ENCODE assay signal across 8 cellular contexts in the genomic region with DNA sequence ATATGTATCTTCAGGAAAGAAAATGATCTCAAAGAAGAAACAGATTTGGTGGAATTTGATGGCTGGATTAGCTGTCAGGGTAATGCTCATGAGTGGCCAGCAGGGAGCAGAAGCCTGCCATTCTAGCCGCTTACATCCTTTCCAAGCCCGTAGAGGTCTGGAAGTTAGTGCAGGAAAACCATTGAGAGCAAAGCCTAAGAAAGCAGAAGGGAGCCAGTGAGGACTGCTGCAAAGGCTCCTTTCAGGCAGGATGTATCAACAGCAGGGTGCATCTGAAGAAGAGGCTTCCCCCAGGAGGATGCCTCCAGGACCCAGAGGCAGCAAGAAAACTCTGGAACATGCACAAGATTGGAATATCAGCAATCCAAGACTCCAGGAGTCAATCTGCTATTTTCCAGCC. TPM values are rescaled to one million over a fixed set of nuclear protein-coding genes. Genes with fewer than 3 reads are reported as not detected.
DNase-seq lines count a peak whose midpoint lies in the region; ATAC-seq, FAIRE-seq and TF ChIP-seq lines count a peak whose summit lies in the region.

No MANE protein-coding gene starts in this region.

- peaks cover 6% of the 10 kb centered on the region for H3K4me1 Mint-ChIP-seq in WTC11
- peaks cover 4% of the 10 kb centered on the region for H3K4me1 Mint-ChIP-seq in endodermal cell
- H3K4me1 Mint-ChIP-seq in memory B cell: peaks cover 12% of the 10 kb centered on the region

- no peaks in the 10 kb centered on the region for H3K4me1 ChIP-seq in endodermal cell (ENCODE audit: control insufficient read depth, insufficient read depth, low read length)
- peaks cover 0 to 4% (median 4%) of the 10 kb centered on the region in 4 donors for H3K4me1 ChIP-seq in transverse colon

- H3K36me3 ChIP-seq in endodermal cell (ENCODE audit: control insufficient read depth, insufficient read depth, low read length) (no peaks in the 10 kb centered on the region), transverse colon (no peaks in the 10 kb centered on the region)

- H3K27ac ChIP-seq in endodermal cell (ENCODE audit: low read depth, low read length): no peak overlapping the region
- H3K27ac ChIP-seq in transverse colon: no peak overlapping the region

- H3K27ac Mint-ChIP-seq in WTC11 (no peak overlapping the region), endodermal cell (no peak overlapping the region), memory B cell (peak overlapping the region; percentile 17)

- WGBS in endodermal cell (ENCODE audit: insufficient coverage in 1 of 2, insufficient read length in 1 of 2), 2 experiments: 0% methylated on average over 2 of the region's 2 CpGs
- WGBS in transverse colon (ENCODE audit: low coverage in 1 of 2), 2 donors: 0 to 20% methylated on average over 1 to 2 of the region's 2 CpGs

- in situ Hi-C loops in transverse colon (cut with MboI; ENCODE audit: low pct_ligation_motif_present in 1 of 4, low pct_unique_long_range_greater_than_20kb in 1 of 4, low sequenced_read_pairs in 3 of 4): loop anchor here in 3 of 4 donors (5.0 to 25.0 kb wide), 3 partner anchors 496 to 954 kb away; no protein-coding TSS in a partner anchor

- no peak overlapping the region for H3K9ac ChIP-seq in endodermal cell (ENCODE audit: extremely low read depth, low read length, poor library complexity, severe bottlenecking)

- no peak overlapping the region for H3K4me3 ChIP-seq in AG10803 (ENCODE audit: low read length)
- H3K4me3 ChIP-seq in endodermal cell (ENCODE audit: low read length): no peak overlapping the region
- no peak overlapping the region for H3K4me3 ChIP-seq in transverse colon

- H3K27me3 Mint-ChIP-seq in WTC11 (ENCODE audit: low read depth) (no peaks in the 10 kb centered on the region), endodermal cell (ENCODE audit: insufficient read depth) (peaks cover 10% of the 10 kb centered on the region), memory B cell (no peaks in the 10 kb centered on the region)

- TF ChIP-seq POLR2A in GM12892 (IDR thresholded peaks at IDR 0.05; ENCODE audit: low read depth, low read length) (no peak), transverse colon (IDR thresholded peaks at IDR 0.05) (no peak)

- no peaks in the 10 kb centered on the region for H3K36me3 Mint-ChIP-seq in WTC11
- H3K36me3 Mint-ChIP-seq in endodermal cell (ENCODE audit: low read depth): no peaks in the 10 kb centered on the region
- H3K36me3 Mint-ChIP-seq in memory B cell: no peaks in the 10 kb centered on the region

- intact Hi-C loops in transverse colon (cut with DNase I; ENCODE audit: low total_unique reads): loop anchor here (2.0 kb wide), 1 partner anchor 498 kb away; no protein-coding TSS in a partner anchor

- CTCF ChIA-PET in WTC11 (lab: Charles Lee): interaction anchor here (0.9 to 5.6 kb wide), 19 partner anchors 10 to 503 kb away, joined by 3 to 62 read pairs (median 4); partner anchors contain the start of gene LBH

- peak; percentile 80 for FAIRE-seq in GM12892 (lab: Jason Lieb, UNC)

- POLR2A ChIA-PET in WTC11 (lab: Charles Lee): no interaction called here

- H3K9me3 Mint-ChIP-seq in WTC11 (no peaks in the 10 kb centered on the region), endodermal cell (no peaks in the 10 kb centered on the region), memory B cell (no peaks in the 10 kb centered on the region)

- TF ChIP-seq CTCF in AG10803 (conservative IDR thresholded peaks at IDR 0.05; ENCODE audit: low read length) (peak; percentile 98), WTC11 (IDR thresholded peaks at IDR 0.05) (peak; percentile 82), endodermal cell (conservative IDR thresholded peaks at IDR 0.05) (peak; percentile 97), transverse colon (IDR thresholded peaks at IDR 0.05) (peak; percentile 87 to 92 (median 90))

- H3K4me3 Mint-ChIP-seq in WTC11 (no peak overlapping the region), endodermal cell (no peak overlapping the region), memory B cell (no peak overlapping the region)

- H3K9me3 ChIP-seq in endodermal cell (ENCODE audit: control insufficient read depth, low read length) (no peaks in the 10 kb centered on the region), transverse colon (no peaks in the 10 kb centered on the region)

- ATAC-seq in WTC11 (peak; percentile 99), memory B cell (ENCODE audit: low read depth) (peak; percentile 60)

- DNase-seq in AG10803 (ENCODE audit: low read depth): peak; percentile 83
- DNase-seq in GM12892 (ENCODE audit: insufficient read length): no peak
- DNase-seq in NCI-H2107 (lab: John Stamatoyannopoulos, UW): peak; percentile 60
- peak; percentile 59 for DNase-seq in WTC11 (ENCODE audit: low spot score)
- peak; percentile 88 for DNase-seq in endodermal cell
- peak; percentile 17 to 30 for DNase-seq in memory B cell (ENCODE audit: low spot score in 2 of 2)
- DNase-seq in transverse colon: peak; percentile 64
- no peak for DNase-seq in amniotic stem cell (lab: John Stamatoyannopoulos, UW)

- peaks cover 12% of the 10 kb centered on the region for H3K27me3 ChIP-seq in endodermal cell (ENCODE audit: control insufficient read depth, insufficient read depth, low read length, poor library complexity, severe bottlenecking)
- H3K27me3 ChIP-seq in transverse colon: no peaks in the 10 kb centered on the region

- TF ChIP-seq EP300 in transverse colon (IDR thresholded peaks at IDR 0.05; ENCODE audit: low read depth): no peak

TF ChIP-seq in WTC11, 78 proteins besides CTCF, POLR2A, EP300 and RAD21:
- TF ChIP-seq ATF3 (CRISPR knock-in tag; conservative IDR thresholded peaks at IDR 0.05) (no peak), ZNF121 (CRISPR knock-in tag; IDR thresholded peaks at IDR 0.05) (0 out of 2 replicates have a peak, but pooled peaks have one; percentile 28), PRDM15 (CRISPR knock-in tag; IDR thresholded peaks at IDR 0.05) (peak; percentile 76), ETV6 (CRISPR knock-in tag; IDR thresholded peaks at IDR 0.05) (peak; percentile 79; the same call in 1 of the 2 replicates)

RNA-seq across cellular contexts. Expression of gene LBH, which starts 22.9 kb away (rescaled TPM):
- polyA plus RNA-seq in GM12892 (2012; ENCODE audit: missing spikeins): 18.2 TPM
- total RNA-seq in WTC11 (2021) (30.8 to 47.3 TPM (median 34.7 TPM) in 3 replicates), endodermal cell (10 to 100 TPM; 48.0 to 50.0 TPM), transverse colon (10 to 100 TPM in 3 of 4 donors, 1 to 10 TPM in 1; 7.0 to 37.8 (median 16.3) TPM)
- polyA plus RNA-seq in endodermal cell (2013, experiment 1 of 2): 23.7 TPM
- polyA plus RNA-seq in endodermal cell (2013, experiment 2 of 2): 26.7 TPM

Comparison
In these comparisons a context has a peak if more than half of its experiments do, and no peak if none do; other contexts are left out.
1. DNase-seq: peak in AG10803 (single experiment), NCI-H2107 (single experiment), WTC11 (single experiment), endodermal cell (single experiment), memory B cell (2 of 2) and transverse colon (single experiment); none in GM12892 (single experiment) and amniotic stem cell (single experiment).
2. Peak in every context shown above with its lines, with median percentiles within 50 percentile points of each other: CTCF ChIP-seq.